In genomic region chr6:122043421-122043820, GRCh38 we compare ENCODE assay signal across 23 cellular contexts.
A peak's percentile ranks its signal among the peaks of the same experiment; 100 is the strongest.
DNase-seq lines count a peak whose midpoint lies in the region; ATAC-seq and TF ChIP-seq lines count a peak whose summit lies in the region.
"Had no signal": no experiment of that assay in that cellular context is flagged by ENCODE, and none has a peak within 500 bp of the region (broad histone marks: within the 10 kb centered on the region; RNA-seq: fewer than 3 reads in every experiment).

No MANE protein-coding gene starts in this region.

- POLR2A ChIA-PET in IMR-90 (lab: Charles Lee; ENCODE audit: unreplicated experiment), result no interaction called here

- H3K23ac ChIP-seq in IMR-90 (ENCODE audit: low read depth, low read length), result no peak overlapping the region

- no peak for TF ChIP-seq RAD21 in IMR-90 (IDR thresholded peaks at IDR 0.05; ENCODE audit: low read length)

- no peak for DNase-seq in GM23338 (ENCODE audit: low spot score)
- DNase-seq in IMR-90, result peak; percentile 36
- peak in 1 of 2 donors; percentile 25 for DNase-seq in fibroblast of lung (ENCODE audit: low read depth in 2 of 2)
- DNase-seq in osteoblast (ENCODE audit: insufficient read length, low spot score, missing footprints), result no peak
- no peak for DNase-seq in T-helper 9 cell
- DNase-seq in omental fat pad (ENCODE audit: low spot score), result no peak
- DNase-seq in GF-D8 (lab: John Stamatoyannopoulos, UW), result no peak
- DNase-seq: activated CD4-positive, alpha-beta T cell treated with anti-CD3 and anti-CD28 coated beads for 48 hours; activated T-cell treated with anti-CD3 and anti-CD28 coated beads, Interleukin-2, amount 50 U/mL, for 72 hours; brain microvascular endothelial cell; H9; mammary epithelial cell; NCI-H187 treated with DMSO at 0.1 percent for 48 hours; NCI-H526 treated with DMSO at 0.1 percent for 48 hours; RPMI8226; small intestine; stimulated activated CD4-positive, alpha-beta T cell treated with anti-CD3 and anti-CD28 coated beads, Interleukin-2, amount 100 ng/mL, for 24 hours; testis had no signal

- H4K20me1 ChIP-seq in GM23338 (replicated peaks; ENCODE audit: insufficient read depth) (no peaks in the 10 kb centered on the region), IMR-90 (ENCODE audit: insufficient read depth, low read length) (no peaks in the 10 kb centered on the region), fibroblast of lung (ENCODE audit: control insufficient read depth, extremely low read depth, insufficient read depth, low read length) (no peaks in the 10 kb centered on the region), osteoblast (ENCODE audit: insufficient read depth, low read length) (no peaks in the 10 kb centered on the region)

- TF ChIP-seq CTCF in GM23338 (conservative IDR thresholded peaks at IDR 0.05; ENCODE audit: low read depth in 2 of 2) (no peak), IMR-90 (conservative IDR thresholded peaks at IDR 0.05; ENCODE audit: low read depth, low read length) (no peak), fibroblast of lung (conservative IDR thresholded peaks at IDR 0.05 in 1 of 2, IDR thresholded peaks at IDR 0.05 in 1 of 2; ENCODE audit: low read depth in 1 of 2, low read length in 2 of 2) (no peak), osteoblast (IDR thresholded peaks at IDR 0.05; ENCODE audit: extremely low read depth, low read depth, low read length) (no peak), omental fat pad (IDR thresholded peaks at IDR 0.05) (no peak)

- peaks cover 8% of the 10 kb centered on the region; the same call in 2 of the 3 replicates for H3K4me1 Mint-ChIP-seq in GM23338
- H3K4me1 Mint-ChIP-seq: CD14-positive monocyte, H9 had no signal

- no peaks in the 10 kb centered on the region for H3F3A ChIP-seq in GM23338 (replicated peaks; ENCODE audit: low read depth)

- H3K9me1 ChIP-seq in IMR-90 (ENCODE audit: insufficient read depth, low read length), result no peaks in the 10 kb centered on the region; the same call in 1 of the 2 replicates

- H3K18ac ChIP-seq in IMR-90 (ENCODE audit: low read depth, low read length), result no peak overlapping the region

- no peak overlapping the region for H3K4me3 ChIP-seq in GM23338
- no peak overlapping the region for H3K4me3 ChIP-seq in IMR-90 (ENCODE audit: insufficient read depth, low read depth, low read length)
- no peak overlapping the region for H3K4me3 ChIP-seq in fibroblast of lung (replicated peaks in 1 of 4; ENCODE audit: control extremely low read depth in 1 of 4, insufficient read depth in 1 of 4, low read depth in 3 of 4, low read length in 4 of 4)
- H3K4me3 ChIP-seq in osteoblast (ENCODE audit: insufficient read depth, low read length), result no peak overlapping the region
- H3K4me3 ChIP-seq: SK-N-MC, testis had no signal

- H3K27me3 ChIP-seq in GM23338 (ENCODE audit: insufficient read depth) (no peaks in the 10 kb centered on the region), IMR-90 (ENCODE audit: control insufficient read depth, insufficient read depth, low read length) (no peaks in the 10 kb centered on the region), fibroblast of lung (ENCODE audit: control insufficient read depth, insufficient read depth, low read length) (no peaks in the 10 kb centered on the region), osteoblast (ENCODE audit: insufficient read depth, low read length) (no peaks in the 10 kb centered on the region)
- H3K27me3 ChIP-seq: brain microvascular endothelial cell, testis had no signal

- no peak for TF ChIP-seq POLR2A in IMR-90 (IDR thresholded peaks at IDR 0.05; ENCODE audit: low read depth, low read length)

- no peaks in the 10 kb centered on the region; the same call in 2 of the 3 replicates for H3K9me3 Mint-ChIP-seq in GM23338
- H3K9me3 Mint-ChIP-seq: activated naive CD4-positive, alpha-beta T cell treated with anti-CD3 and anti-CD28 coated beads, Interleukin-2, amount 50 U/mL, for 72 hours; activated T-cell treated with anti-CD3 and anti-CD28 coated beads, Interleukin-2, amount 50 U/mL, for 72 hours had no signal

- H2BK15ac ChIP-seq in IMR-90 (ENCODE audit: low read depth, low read length), result peak overlapping the region; percentile 2; the same call in 1 of the 3 replicates

- H4K91ac ChIP-seq in IMR-90 (ENCODE audit: insufficient read depth, low read depth, low read length), result no peak overlapping the region

- H4K5ac ChIP-seq in IMR-90 (ENCODE audit: low read depth, low read length), result no peak overlapping the region

- H2AFZ ChIP-seq in GM23338, result peak overlapping the region; percentile 63; the same call in 1 of the 2 replicates
- no peak overlapping the region for H2AFZ ChIP-seq in IMR-90 (replicated peaks; ENCODE audit: low read length, poor library complexity)
- no peak overlapping the region for H2AFZ ChIP-seq in fibroblast of lung (ENCODE audit: low read length)
- peak overlapping the region; percentile 49 for H2AFZ ChIP-seq in osteoblast (ENCODE audit: low read length)

- H3K9ac ChIP-seq in IMR-90 (ENCODE audit: low read depth, low read length), result no peak overlapping the region
- no peak overlapping the region for H3K9ac ChIP-seq in fibroblast of lung (ENCODE audit: insufficient read depth, low read length)

- no peaks in the 10 kb centered on the region for H3K27me3 Mint-ChIP-seq in GM23338 (ENCODE audit: insufficient read depth, low read depth, poor library complexity)

- no peaks in the 10 kb centered on the region for H3K4me1 ChIP-seq in GM23338 (ENCODE audit: insufficient read depth)
- peaks cover 3% of the 10 kb centered on the region; the same call in 1 of the 2 replicates for H3K4me1 ChIP-seq in IMR-90 (ENCODE audit: control insufficient read depth, insufficient read depth, low read length)
- no peaks in the 10 kb centered on the region for H3K4me1 ChIP-seq in fibroblast of lung (ENCODE audit: control insufficient read depth, extremely low read depth, insufficient read depth, low read length)
- H3K4me1 ChIP-seq in osteoblast (ENCODE audit: insufficient read depth, low read length), result no peaks in the 10 kb centered on the region
- H3K4me1 ChIP-seq: testis had no signal

- no peak overlapping the region for H3K27ac Mint-ChIP-seq in GM23338
- H3K27ac Mint-ChIP-seq: activated naive CD4-positive, alpha-beta T cell treated with anti-CD3 and anti-CD28 coated beads, Interleukin-2, amount 50 U/mL, for 72 hours; activated T-cell treated with anti-CD3 and anti-CD28 coated beads, Interleukin-2, amount 50 U/mL, for 72 hours; CD14-positive monocyte; H9 had no signal

- 0 out of 2 replicates have a peak overlapping the region, but pooled peaks have one; percentile 11 for H3K14ac ChIP-seq in IMR-90 (replicated peaks; ENCODE audit: low read depth, low read length)

- intact Hi-C loops in IMR-90 (cut with micrococcal nuclease), result no loop called here

- in situ Hi-C loops in IMR-90 (cut with MboI; ENCODE audit: low sequenced_read_pairs), result loop anchor here (5.0 to 10.0 kb wide), 2 partner anchors 141 to 616 kb away; no protein-coding TSS in a partner anchor

- no peak overlapping the region for H2AK9ac ChIP-seq in IMR-90 (replicated peaks; ENCODE audit: low read depth, low read length, poor library complexity)

- H2BK5ac ChIP-seq in IMR-90 (ENCODE audit: low read depth, low read length, poor library complexity, severe bottlenecking), result no peak overlapping the region

- H3K4me2 ChIP-seq in GM23338 (no peak overlapping the region), IMR-90 (ENCODE audit: low read depth, low read length) (no peak overlapping the region), fibroblast of lung (ENCODE audit: extremely low read depth, insufficient read depth, low read length) (peak overlapping the region; percentile 11), osteoblast (ENCODE audit: insufficient read depth, low read length) (peak overlapping the region; percentile 47)

- H3K79me1 ChIP-seq in IMR-90 (ENCODE audit: low read depth in 1 of 2, low read length in 2 of 2), result no peaks in the 10 kb centered on the region

- no peaks in the 10 kb centered on the region for H3K36me3 ChIP-seq in GM23338 (ENCODE audit: insufficient read depth)
- H3K36me3 ChIP-seq in IMR-90 (ENCODE audit: control insufficient read depth, insufficient read depth, low read length), result no peaks in the 10 kb centered on the region
- no peaks in the 10 kb centered on the region for H3K36me3 ChIP-seq in fibroblast of lung (ENCODE audit: control insufficient read depth, insufficient read depth, low read length)
- H3K36me3 ChIP-seq in osteoblast (ENCODE audit: insufficient read depth, low read length), result no peaks in the 10 kb centered on the region
- H3K36me3 ChIP-seq: brain microvascular endothelial cell had no signal

- no peaks in the 10 kb centered on the region for H3K9me2 ChIP-seq in GM23338 (ENCODE audit: insufficient read depth)

- WGBS in IMR-90 (ENCODE audit: extremely low coverage in 2 of 2, insufficient read length in 1 of 2), 2 experiments, result no CpG with 5 or more reads among the region's 3 CpGs

- ATAC-seq in GM23338 (no peak), IMR-90 (ENCODE audit: low read depth) (no peak), omental fat pad (ENCODE audit: low FRiP score) (no peak)
- ATAC-seq: activated T-cell treated with anti-CD3 and anti-CD28 coated beads, Interleukin-2, amount 50 U/mL, for 72 hours had no signal

- no peak overlapping the region for H3K4me3 Mint-ChIP-seq in GM23338
- H3K4me3 Mint-ChIP-seq: activated T-cell treated with anti-CD3 and anti-CD28 coated beads, Interleukin-2, amount 50 U/mL, for 72 hours; CD14-positive monocyte; H9 had no signal

- dilution Hi-C loops in IMR-90 (cut with HindIII; ENCODE audit: low sequenced_read_pairs, unreplicated experiment), result no loop called here

- H4K8ac ChIP-seq in IMR-90 (ENCODE audit: low read depth in 2 of 2, low read length in 2 of 2), result no peak overlapping the region

- H3K56ac ChIP-seq in IMR-90 (ENCODE audit: extremely low read depth, insufficient read depth, low read length), result no peak overlapping the region

- no peak overlapping the region for H3K4ac ChIP-seq in IMR-90 (ENCODE audit: low read depth, low read length)

- CTCF ChIA-PET in IMR-90 (lab: Yijun Ruan, JAX), result no interaction called here

- no peaks in the 10 kb centered on the region; the same call in 2 of the 3 replicates for H3K36me3 Mint-ChIP-seq in GM23338 (ENCODE audit: low read depth)
- H3K36me3 Mint-ChIP-seq: activated naive CD4-positive, alpha-beta T cell treated with anti-CD3 and anti-CD28 coated beads, Interleukin-2, amount 50 U/mL, for 72 hours; CD14-positive monocyte had no signal

- H2BK20ac ChIP-seq in IMR-90 (ENCODE audit: low read depth, low read length), result no peak overlapping the region

- BruUV-seq in IMR-90 (replicated peaks; lab: Mats Ljungman, UMichigan), result no TSS peak

- H2AK5ac ChIP-seq in IMR-90 (ENCODE audit: low read depth, low read length), result no peak overlapping the region

- H3K79me2 ChIP-seq in GM23338 (replicated peaks; ENCODE audit: insufficient read depth) (no peaks in the 10 kb centered on the region), fibroblast of lung (ENCODE audit: control insufficient read depth, insufficient read depth, low read length) (no peaks in the 10 kb centered on the region), osteoblast (ENCODE audit: insufficient read depth, low read length) (no peaks in the 10 kb centered on the region)

- no peak overlapping the region for H2BK120ac ChIP-seq in IMR-90 (ENCODE audit: low read depth, low read length)

- H3K9me3 ChIP-seq in IMR-90 (ENCODE audit: control insufficient read depth, insufficient read depth, low read length) (no peaks in the 10 kb centered on the region), fibroblast of lung (ENCODE audit: control insufficient read depth, insufficient read depth, low read depth, low read length) (no peaks in the 10 kb centered on the region), osteoblast (ENCODE audit: low read depth, low read length) (no peaks in the 10 kb centered on the region)
- H3K9me3 ChIP-seq: testis had no signal

- H3K27ac ChIP-seq in GM23338 (ENCODE audit: low read depth) (no peak overlapping the region), IMR-90 (ENCODE audit: insufficient read depth, low read length) (no peak overlapping the region), fibroblast of lung (ENCODE audit: insufficient read depth, low read length) (no peak overlapping the region), osteoblast (ENCODE audit: low read depth, low read length) (no peak overlapping the region)
- H3K27ac ChIP-seq: brain microvascular endothelial cell, epithelial cell of prostate, SK-N-MC, testis, VCaP had no signal

Comparison
In these comparisons a context has a peak if more than half of its experiments do, and no peak if none do; other contexts are left out.
1. H2AFZ ChIP-seq: peak in GM23338 (single experiment) and osteoblast (single experiment); none in IMR-90 (single experiment) and fibroblast of lung (single experiment).
2. H3K4me2 ChIP-seq: peak in fibroblast of lung (single experiment) and osteoblast (single experiment); none in GM23338 (single experiment) and IMR-90 (single experiment).